In the genomic region with DNA sequence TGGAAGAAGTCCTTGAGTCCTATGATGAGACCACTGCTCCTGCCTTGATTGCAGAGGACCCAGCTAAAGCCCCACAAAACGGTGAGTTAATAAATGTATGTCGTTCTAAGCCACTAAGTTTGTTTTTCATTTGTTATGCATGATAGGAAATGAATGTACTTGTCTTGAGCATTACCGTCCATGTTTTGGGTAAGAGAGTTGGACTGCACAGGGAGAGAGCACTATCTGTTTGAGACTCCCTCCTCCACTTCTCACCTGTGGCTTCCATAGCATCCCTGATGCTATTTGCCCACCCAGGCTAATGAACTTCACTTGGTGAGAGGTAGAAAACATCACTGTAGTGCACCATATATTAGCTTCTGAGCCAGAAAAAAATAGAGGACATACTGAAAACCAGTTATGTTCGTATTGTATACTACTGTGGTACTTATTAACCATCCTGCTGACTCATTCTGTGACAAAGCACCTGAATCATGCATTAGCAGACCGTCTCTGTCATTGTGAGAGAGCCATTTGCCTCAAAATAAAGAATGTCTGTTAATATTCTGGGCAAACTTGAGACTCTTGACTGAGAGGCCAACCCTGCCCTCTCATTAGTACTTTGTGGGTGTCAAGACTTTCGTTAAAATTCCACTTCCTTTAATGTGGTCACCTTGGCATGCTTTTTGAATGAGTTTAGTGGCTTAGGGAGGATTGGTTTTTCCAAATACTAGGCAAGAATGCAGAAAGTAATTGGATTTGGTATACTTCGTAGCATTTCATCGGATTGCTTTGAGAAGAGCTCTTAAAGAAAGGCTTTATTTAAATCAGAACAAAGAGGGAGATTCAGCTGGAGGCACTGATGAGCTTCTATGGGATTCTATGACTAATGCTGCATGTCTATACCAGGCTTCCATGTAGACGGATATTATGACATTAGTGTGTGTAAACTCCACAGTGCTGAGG, we compare ENCODE assay signal across 8 cellular contexts.
DNase-seq lines count a peak whose midpoint lies in the region; ATAC-seq and TF ChIP-seq lines count a peak whose summit lies in the region.

No MANE protein-coding gene starts in this region.

- H3K9me3 ChIP-seq in SK-N-SH (no peaks in the 10 kb centered on the region), Karpas-422 (ENCODE audit: low read length) (no peaks in the 10 kb centered on the region)
- H3K9me3 ChIP-seq in CD8-positive, alpha-beta memory T cell (ENCODE audit: low read length), result no peaks in the 10 kb centered on the region

- H2AFZ ChIP-seq in SK-N-SH (ENCODE audit: low read depth) (peak overlapping the region; percentile 42; the same call in 1 of the 2 replicates), Karpas-422 (ENCODE audit: low read length) (no peak overlapping the region)

- peak overlapping the region; percentile 59 for H3K4me2 ChIP-seq in SK-N-SH
- no peak overlapping the region for H3K4me2 ChIP-seq in Karpas-422 (ENCODE audit: low read depth, low read length, poor library complexity, severe bottlenecking)

- no peak for TF ChIP-seq RAD21 in SK-N-SH (IDR thresholded peaks at IDR 0.05; ENCODE audit: low read length)

- TF ChIP-seq EP300 in SK-N-SH (IDR thresholded peaks at IDR 0.05; ENCODE audit: borderline replicate concordance in 1 of 2, low read depth in 1 of 2, low read length in 1 of 2), result no peak; a peak in 1 of 4 replicates

- CTCF ChIA-PET in SK-N-SH (lab: Yijun Ruan, JAX), result no interaction called here
- CTCF ChIA-PET in CD8-positive, alpha-beta memory T cell (lab: Charles Lee), result no interaction called here

- H3K27me3 ChIP-seq in SK-N-SH (ENCODE audit: insufficient read depth) (no peaks in the 10 kb centered on the region), Karpas-422 (ENCODE audit: low read length) (no peaks in the 10 kb centered on the region)
- no peaks in the 10 kb centered on the region for H3K27me3 ChIP-seq in CD8-positive, alpha-beta memory T cell (ENCODE audit: insufficient read depth, low read length, poor library complexity, severe bottlenecking)

- no peaks in the 10 kb centered on the region for H3K9me3 Mint-ChIP-seq in activated naive CD8-positive, alpha-beta T cell (ENCODE audit: low read depth)
- no peaks in the 10 kb centered on the region for H3K9me3 Mint-ChIP-seq in activated naive CD8-positive, alpha-beta T cell treated with anti-CD3 and anti-CD28 coated beads for 36 hours
- no peaks in the 10 kb centered on the region for H3K9me3 Mint-ChIP-seq in CD8-positive, alpha-beta memory T cell

- H3K9ac ChIP-seq in SK-N-SH (peak overlapping the region; percentile 47; the same call in 1 of the 2 replicates), Karpas-422 (ENCODE audit: low read length) (no peak overlapping the region)

- no peaks in the 10 kb centered on the region for H4K20me1 ChIP-seq in SK-N-SH (ENCODE audit: insufficient read depth)
- no peaks in the 10 kb centered on the region for H4K20me1 ChIP-seq in Karpas-422 (ENCODE audit: insufficient read depth, low read depth, low read length)

- no peak for DNase-seq in activated naive CD8-positive, alpha-beta T cell treated with anti-CD3 and anti-CD28 coated beads for 36 hours
- DNase-seq in SK-N-SH (no peak), superior temporal gyrus (ENCODE audit: extremely low spot score) (peak; percentile 9), activated gamma-delta T cell treated with Interleukin-2 at 50 U/mL for 16 hours (no peak), Karpas-422 (no peak)
- no peak for DNase-seq in CD8-positive, alpha-beta memory T cell

- H3K27ac Mint-ChIP-seq in activated naive CD8-positive, alpha-beta T cell, result peak overlapping the region; percentile 50
- H3K27ac Mint-ChIP-seq in activated naive CD8-positive, alpha-beta T cell treated with anti-CD3 and anti-CD28 coated beads for 36 hours, result no peak overlapping the region
- H3K27ac Mint-ChIP-seq in CD8-positive, alpha-beta memory T cell, result no peak overlapping the region

- H3K36me3 ChIP-seq in SK-N-SH (replicated peaks in 1 of 2; ENCODE audit: control insufficient read depth in 1 of 2, insufficient read depth in 2 of 2, low read length in 1 of 2) (no peaks in the 10 kb centered on the region), Karpas-422 (ENCODE audit: insufficient read depth, low read length) (no peaks in the 10 kb centered on the region)
- H3K36me3 ChIP-seq in CD8-positive, alpha-beta memory T cell (ENCODE audit: insufficient read depth, low read length), result no peaks in the 10 kb centered on the region

- no peak for TF ChIP-seq CTCF in SK-N-SH (IDR thresholded peaks at IDR 0.05)

- WGBS in SK-N-SH (ENCODE audit: low lambda C conversion rate), result 17% methylated on average over 9 of the region's 9 CpGs

- no peak overlapping the region for H3K4me3 ChIP-seq in SK-N-SH (ENCODE audit: low read depth in 2 of 2, low read length in 1 of 2)
- no peak overlapping the region for H3K4me3 ChIP-seq in Karpas-422 (ENCODE audit: low read length)
- H3K4me3 ChIP-seq in CD8-positive, alpha-beta memory T cell (ENCODE audit: low read length), result no peak overlapping the region

- H3K4me1 ChIP-seq in SK-N-SH (ENCODE audit: control insufficient read depth in 1 of 2, insufficient read depth in 2 of 2, low read depth in 1 of 2, low read length in 1 of 2) (peaks cover 0 to 26% of the 10 kb centered on the region in 2 experiments; a peak in 2 of 4 replicates), Karpas-422 (ENCODE audit: low read length) (peaks cover 2% of the 10 kb centered on the region; the same call in 1 of the 2 replicates)
- no peaks in the 10 kb centered on the region for H3K4me1 ChIP-seq in CD8-positive, alpha-beta memory T cell (ENCODE audit: insufficient read depth, low read length)

- H3K27ac ChIP-seq in SK-N-SH (ENCODE audit: low read depth in 2 of 2, low read length in 1 of 2) (peak overlapping the region in 1 of 2 experiments; percentile 87; a peak in 2 of 4 replicates), Karpas-422 (ENCODE audit: low read length) (no peak overlapping the region)
- H3K27ac ChIP-seq in CD8-positive, alpha-beta memory T cell (ENCODE audit: low read depth, low read length), result no peak overlapping the region

- H3K4me1 Mint-ChIP-seq in activated naive CD8-positive, alpha-beta T cell (ENCODE audit: low read depth), result peaks cover 6% of the 10 kb centered on the region
- peaks cover 19% of the 10 kb centered on the region for H3K4me1 Mint-ChIP-seq in activated naive CD8-positive, alpha-beta T cell treated with anti-CD3 and anti-CD28 coated beads for 36 hours
- H3K4me1 Mint-ChIP-seq in CD8-positive, alpha-beta memory T cell, result no peaks in the 10 kb centered on the region

- H3K4me3 Mint-ChIP-seq in activated naive CD8-positive, alpha-beta T cell, result no peak overlapping the region
- H3K4me3 Mint-ChIP-seq in activated naive CD8-positive, alpha-beta T cell treated with anti-CD3 and anti-CD28 coated beads for 36 hours, result no peak overlapping the region
- H3K4me3 Mint-ChIP-seq in CD8-positive, alpha-beta memory T cell, result no peak overlapping the region

- POLR2A ChIA-PET in SK-N-SH (lab: Yijun Ruan, JAX), result no interaction called here
- POLR2A ChIA-PET in CD8-positive, alpha-beta memory T cell (lab: Charles Lee), result no interaction called here

- no peaks in the 10 kb centered on the region for H3K36me3 Mint-ChIP-seq in activated naive CD8-positive, alpha-beta T cell
- H3K36me3 Mint-ChIP-seq in activated naive CD8-positive, alpha-beta T cell treated with anti-CD3 and anti-CD28 coated beads for 36 hours, result no peaks in the 10 kb centered on the region
- no peaks in the 10 kb centered on the region for H3K36me3 Mint-ChIP-seq in CD8-positive, alpha-beta memory T cell

- H3K79me2 ChIP-seq in SK-N-SH (ENCODE audit: insufficient read depth) (no peaks in the 10 kb centered on the region), Karpas-422 (ENCODE audit: low read length) (no peaks in the 10 kb centered on the region)

- H3K9me2 ChIP-seq in SK-N-SH (no peaks in the 10 kb centered on the region), Karpas-422 (replicated peaks; ENCODE audit: insufficient read depth, low read length) (no peaks in the 10 kb centered on the region)

- peak; percentile 97 for ATAC-seq in HG02970 (IDR thresholded peaks at IDR 0.05; ENCODE audit: low FRiP score, unreplicated experiment)

- no peaks in the 10 kb centered on the region for H3K27me3 Mint-ChIP-seq in activated naive CD8-positive, alpha-beta T cell
- peaks cover 4% of the 10 kb centered on the region for H3K27me3 Mint-ChIP-seq in activated naive CD8-positive, alpha-beta T cell treated with anti-CD3 and anti-CD28 coated beads for 36 hours
- H3K27me3 Mint-ChIP-seq in CD8-positive, alpha-beta memory T cell, result peaks cover 10 to 15% of the 10 kb centered on the region in 2 donors

- H3F3A ChIP-seq in SK-N-SH (replicated peaks; ENCODE audit: insufficient read depth), result peaks cover 28% of the 10 kb centered on the region

TF ChIP-seq in SK-N-SH, 30 proteins besides CTCF, POLR2A, EP300 and RAD21 (continues in another document):
- TF ChIP-seq POLR2AphosphoS5 (IDR thresholded peaks at IDR 0.05; ENCODE audit: low read depth, low read length), result no peak
- no peak for TF ChIP-seq CHD2 (IDR thresholded peaks at IDR 0.05; ENCODE audit: low read length, partially characterized antibody)
- TF ChIP-seq, protein P1, sequence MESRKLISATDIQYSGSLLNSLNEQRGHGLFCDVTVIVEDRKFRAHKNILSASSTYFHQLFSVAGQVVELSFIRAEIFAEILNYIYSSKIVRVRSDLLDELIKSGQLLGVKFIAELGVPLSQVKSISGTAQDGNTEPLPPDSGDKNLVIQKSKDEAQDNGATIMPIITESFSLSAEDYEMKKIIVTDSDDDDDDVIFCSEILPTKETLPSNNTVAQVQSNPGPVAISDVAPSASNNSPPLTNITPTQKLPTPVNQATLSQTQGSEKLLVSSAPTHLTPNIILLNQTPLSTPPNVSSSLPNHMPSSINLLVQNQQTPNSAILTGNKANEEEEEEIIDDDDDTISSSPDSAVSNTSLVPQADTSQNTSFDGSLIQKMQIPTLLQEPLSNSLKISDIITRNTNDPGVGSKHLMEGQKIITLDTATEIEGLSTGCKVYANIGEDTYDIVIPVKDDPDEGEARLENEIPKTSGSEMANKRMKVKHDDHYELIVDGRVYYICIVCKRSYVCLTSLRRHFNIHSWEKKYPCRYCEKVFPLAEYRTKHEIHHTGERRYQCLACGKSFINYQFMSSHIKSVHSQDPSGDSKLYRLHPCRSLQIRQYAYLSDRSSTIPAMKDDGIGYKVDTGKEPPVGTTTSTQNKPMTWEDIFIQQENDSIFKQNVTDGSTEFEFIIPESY (IDR thresholded peaks at IDR 0.05; ENCODE audit: borderline replicate concordance, low read depth), result no peak
- TF ChIP-seq TCF12 (IDR thresholded peaks at IDR 0.05), result peak; percentile 37; the same call in 1 of the 2 replicates
- TF ChIP-seq FOSL2 (IDR thresholded peaks at IDR 0.05; ENCODE audit: borderline replicate concordance, low read depth), result peak; percentile 90
- TF ChIP-seq, protein P2, sequence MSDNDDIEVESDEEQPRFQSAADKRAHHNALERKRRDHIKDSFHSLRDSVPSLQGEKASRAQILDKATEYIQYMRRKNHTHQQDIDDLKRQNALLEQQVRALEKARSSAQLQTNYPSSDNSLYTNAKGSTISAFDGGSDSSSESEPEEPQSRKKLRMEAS (IDR thresholded peaks at IDR 0.05; ENCODE audit: low read depth), result 0 out of 2 replicates have a peak, but pooled peaks have one; percentile 9
- TF ChIP-seq JUND (IDR thresholded peaks at IDR 0.05), result peak; percentile 79
